ENCODE assay signal across 22 cellular contexts in the genomic region with DNA sequence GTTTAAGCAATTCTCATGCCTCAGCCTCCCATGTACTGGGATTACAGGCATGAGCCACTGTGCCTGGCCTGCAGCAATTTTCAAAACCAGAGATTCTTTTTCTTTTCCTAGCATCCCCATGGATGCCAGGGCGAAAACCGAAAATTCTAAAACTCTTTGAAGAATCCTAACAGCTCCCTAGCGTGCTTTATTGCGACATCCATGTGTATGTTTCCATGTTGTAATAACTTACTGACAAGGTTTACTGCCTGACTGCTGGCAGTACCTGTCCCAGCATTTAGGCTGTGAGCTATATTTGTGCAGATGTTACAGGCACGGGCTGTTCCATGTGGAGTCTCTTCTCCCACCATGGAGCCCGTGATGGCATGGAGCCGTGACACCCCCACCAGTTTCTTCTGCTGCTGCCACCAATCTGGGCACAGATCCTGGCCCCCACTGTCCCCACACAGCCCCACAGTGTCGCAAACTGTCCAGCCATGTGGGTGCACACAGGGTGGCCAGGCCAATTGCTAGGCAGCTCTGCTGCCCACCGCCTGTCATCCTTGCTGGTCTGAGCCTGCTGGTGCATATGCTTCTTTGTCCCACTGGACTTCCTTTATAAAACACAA. TPM values are rescaled to one million over a fixed set of nuclear protein-coding genes. Genes with fewer than 3 reads are reported as not detected.
DNase-seq lines count a peak whose midpoint lies in the region; ATAC-seq lines count a peak whose summit lies in the region.
"Had no signal": no experiment of that assay in that cellular context is flagged by ENCODE, and none has a peak within 500 bp of the region (broad histone marks: within the 10 kb centered on the region; RNA-seq: fewer than 3 reads in every experiment).

No MANE protein-coding gene starts in this region.

- peak; percentile 51 for ATAC-seq in left lobe of liver
- ATAC-seq: activated CD8-positive, alpha-beta memory T cell treated with anti-CD3 and anti-CD28 coated beads, Interleukin-2, amount 10 ng/mL, durations not matched to agents 7 days and 5 days; upper lobe of right lung had no signal

- peak; percentile 95 for DNase-seq in G401 (ENCODE audit: low spot score)
- DNase-seq in HuH-7.5 (ENCODE audit: low spot score), result peak; percentile 66
- peak; percentile 61 for DNase-seq in amniotic epithelial cell (ENCODE audit: low read depth)
- DNase-seq in left lobe of liver (ENCODE audit: low spot score), result no peak
- no peak for DNase-seq in activated CD8-positive, alpha-beta memory T cell treated with anti-CD3 and anti-CD28 coated beads for 24 hours
- no peak for DNase-seq in activated effector memory CD4-positive, alpha-beta T cell treated with Interleukin-2 at 50 U/mL for 16 hours
- no peak for DNase-seq in hippocampal formation (lab: John Stamatoyannopoulos, UW)
- no peak for DNase-seq in amygdala (lab: John Stamatoyannopoulos, UW)
- DNase-seq: activated B cell treated with CpG ODN at 0.5 μM for 24 hours; activated CD8-positive, alpha-beta memory T cell treated with anti-CD3 and anti-CD28 coated beads, Interleukin-2, amount 10 ng/mL, durations not matched to agents 7 days and 5 days; activated naive CD4-positive, alpha-beta T cell; activated T-cell treated with anti-CD3 and anti-CD28 coated beads, Interleukin-2, amount 50 U/mL, for 48 hours; adrenal gland; brain microvascular endothelial cell; immature natural killer cell; NCI-H146; NCI-H345; NCI-H69; stimulated activated naive CD4-positive, alpha-beta T cell; T-helper 1 cell; upper lobe of right lung had no signal

- in situ Hi-C loops in G401 (cut with HindIII; ENCODE audit: low sequenced_read_pairs), result loop anchor here (25.0 kb wide), 1 partner anchor 95 kb away; no protein-coding TSS in a partner anchor

RNA-seq across cellular contexts. Expression of a gene that starts 7.1 kb away (rescaled TPM):
- total RNA-seq in G401 (2014; rRNA removed; shearing (Covaris generic)), result 35.1 and 38.2 TPM in 2 replicates
- 14.8 TPM for total RNA-seq in left lobe of liver

RNA-seq across cellular contexts. Expression of a gene that starts 42.7 kb away (rescaled TPM):
- total RNA-seq in G401 (2014; rRNA removed; shearing (Covaris generic)), result 48.0 and 67.0 TPM in 2 replicates
- 2.9 TPM for total RNA-seq in left lobe of liver
- total RNA-seq: HT-29 had no signal

Comparison
In these comparisons a context has a peak if more than half of its experiments do, and no peak if none do; other contexts are left out.
1. DNase-seq: peak in G401 (single experiment), HuH-7.5 (single experiment) and amniotic epithelial cell (single experiment); none in left lobe of liver (single experiment), activated CD8-positive, alpha-beta memory T cell treated with anti-CD3 and anti-CD28 coated beads for 24 hours (single experiment), activated effector memory CD4-positive, alpha-beta T cell treated with Interleukin-2 at 50 U/mL for 16 hours (single experiment), hippocampal formation (0 of 2) and amygdala (0 of 56).
2. RNA of a gene that starts 42.7 kb away (total RNA-seq): 48.0 to 67.0 TPM in G401; 2.9 TPM in left lobe of liver (single experiment); every median in the first group is over 10 times any median in the second.